Comparison of ENCODE assay signal across 8 cellular contexts in the genomic region with DNA sequence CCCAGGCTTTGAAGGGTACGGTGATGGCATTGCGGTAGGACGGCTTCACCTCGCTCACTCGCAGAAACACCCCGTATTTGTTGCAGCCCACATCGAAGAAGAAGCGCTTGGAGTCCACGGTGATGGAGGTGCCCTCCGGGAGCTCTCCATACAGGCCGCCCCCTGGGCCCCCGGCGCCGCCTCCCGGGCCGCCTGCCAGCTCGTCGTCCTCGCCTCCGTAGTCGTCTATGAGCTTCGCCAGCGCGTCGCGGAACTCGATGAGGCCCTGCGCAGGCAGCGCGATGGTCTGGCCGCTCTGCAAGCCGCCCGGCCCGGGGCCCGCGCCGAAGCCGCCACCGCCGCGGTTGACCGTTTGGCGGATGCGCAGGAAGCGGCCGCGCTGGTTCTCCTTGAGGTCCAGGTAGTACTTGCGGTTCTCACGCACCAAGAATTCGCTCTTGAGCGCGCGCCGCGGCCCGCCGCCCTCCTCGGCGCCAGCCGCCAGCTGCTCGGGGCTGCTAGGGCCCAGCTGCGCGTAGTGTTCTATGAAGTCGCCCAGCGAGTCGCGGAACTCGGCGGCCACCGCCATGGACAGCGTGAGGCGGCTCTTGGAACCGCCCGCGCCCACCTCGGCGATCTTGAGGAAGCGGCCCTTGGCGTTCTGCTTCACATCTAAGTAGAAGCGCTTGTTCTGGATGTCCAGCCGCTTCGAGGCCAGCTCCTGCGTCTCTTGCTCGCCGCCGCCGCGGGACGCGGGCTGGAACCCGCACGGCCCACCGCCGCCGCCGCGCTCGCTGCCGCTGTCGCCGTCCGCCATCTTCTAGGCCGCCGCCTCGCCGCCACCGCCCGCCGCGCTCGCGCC. TPM values are rescaled to one million over a fixed set of nuclear protein-coding genes. Genes with fewer than 3 reads are reported as not detected.
DNase-seq lines count a peak whose midpoint lies in the region; ATAC-seq lines count a peak whose summit lies in the region.

No MANE protein-coding gene starts in this region.

- H3K27ac Mint-ChIP-seq in activated naive CD8-positive, alpha-beta T cell treated with anti-CD3 and anti-CD28 coated beads, Interleukin-2, amount 50 U/mL, for 24 hours: peak overlapping the region; percentile 98

- DNase-seq in Ammon's horn (ENCODE audit: low spot score) (peak; percentile 34), SJSA1 (ENCODE audit: low read depth in 1 of 2, low spot score in 2 of 2) (peak; percentile 66 to 69), left cardiac atrium (peak; percentile 73), pulmonary artery endothelial cell (ENCODE audit: low read depth, low spot score) (peak; percentile 24)
- peak; percentile 59 for DNase-seq in activated naive CD8-positive, alpha-beta T cell treated with anti-CD3 and anti-CD28 coated beads, Interleukin-2, amount 50 U/mL, for 24 hours

- no peaks in the 10 kb centered on the region for H3K27me3 ChIP-seq in SJSA1 (replicated peaks)

- H3K9me3 Mint-ChIP-seq in activated naive CD8-positive, alpha-beta T cell treated with anti-CD3 and anti-CD28 coated beads, Interleukin-2, amount 50 U/mL, for 24 hours: no peaks in the 10 kb centered on the region

- H3K27me3 Mint-ChIP-seq in activated naive CD8-positive, alpha-beta T cell treated with anti-CD3 and anti-CD28 coated beads, Interleukin-2, amount 50 U/mL, for 24 hours: no peaks in the 10 kb centered on the region

- H3K36me3 ChIP-seq in SJSA1: peaks cover 58% of the 10 kb centered on the region

- peak overlapping the region; percentile 95 for H3K4me3 Mint-ChIP-seq in activated naive CD8-positive, alpha-beta T cell treated with anti-CD3 and anti-CD28 coated beads, Interleukin-2, amount 50 U/mL, for 24 hours

- ATAC-seq in GM18907 (IDR thresholded peaks at IDR 0.05; ENCODE audit: unreplicated experiment) (peak; percentile 35), HG03280 (IDR thresholded peaks at IDR 0.05; ENCODE audit: unreplicated experiment) (peak; percentile 28), left cardiac atrium (peak; percentile 51 to 60), GM18519 (IDR thresholded peaks at IDR 0.05; ENCODE audit: low FRiP score, unreplicated experiment) (no peak)
- ATAC-seq in activated naive CD8-positive, alpha-beta T cell treated with anti-CD3 and anti-CD28 coated beads, Interleukin-2, amount 50 U/mL, for 24 hours: no peak

- intact Hi-C loops in left cardiac atrium (cut with DNase I): loop anchor here in 1 of 2 donors (5.0 kb wide), 1 partner anchor 32 kb away; no protein-coding TSS in a partner anchor

- peaks cover 49% of the 10 kb centered on the region for H3K4me1 ChIP-seq in SJSA1 (replicated peaks)

- H3K27ac ChIP-seq in SJSA1: peak overlapping the region; percentile 87

- H3K9me3 ChIP-seq in SJSA1 (replicated peaks): peaks cover 5% of the 10 kb centered on the region; the same call in 1 of the 2 replicates

- peaks cover 41% of the 10 kb centered on the region for H3K36me3 Mint-ChIP-seq in activated naive CD8-positive, alpha-beta T cell treated with anti-CD3 and anti-CD28 coated beads, Interleukin-2, amount 50 U/mL, for 24 hours (ENCODE audit: low read depth)

- H3K4me3 ChIP-seq in SJSA1: peak overlapping the region; percentile 97

- H3K4me1 Mint-ChIP-seq in activated naive CD8-positive, alpha-beta T cell treated with anti-CD3 and anti-CD28 coated beads, Interleukin-2, amount 50 U/mL, for 24 hours: peaks cover 68% of the 10 kb centered on the region

RNA-seq across cellular contexts. Expression of gene PURB, which starts 0.6 kb away (rescaled TPM):
- total RNA-seq in SJSA1 (2014; rRNA removed; shearing (Covaris generic)): 10.4 and 23.0 TPM in 2 replicates
- total RNA-seq in left cardiac atrium: 10 to 100 TPM; 13.8 to 19.3 TPM
- total RNA-seq in pulmonary artery endothelial cell: 19.8 and 22.6 TPM in 2 replicates

RNA-seq across cellular contexts. Expression of gene H2AZ2, which starts 36.9 kb away (rescaled TPM):
- total RNA-seq in SJSA1 (2014; rRNA removed; shearing (Covaris generic)): 436 and 536 TPM in 2 replicates
- total RNA-seq in left cardiac atrium: 100 to 1,000 TPM; 191 to 205 TPM
- 234 and 260 TPM in 2 replicates for total RNA-seq in pulmonary artery endothelial cell

Comparison
In these comparisons a context has a peak if more than half of its experiments do, and no peak if none do; other contexts are left out.
1. ATAC-seq: peak in GM18907 (single experiment), HG03280 (single experiment) and left cardiac atrium (2 of 2); none in activated naive CD8-positive, alpha-beta T cell treated with anti-CD3 and anti-CD28 coated beads, Interleukin-2, amount 50 U/mL, for 24 hours (single experiment) and GM18519 (single experiment).
2. Peak in every context shown above with its lines, with median percentiles within 50 percentile points of each other: DNase-seq.